ENCODE assay signal across 8 cellular contexts in genomic region chr2:105328281-105329196, GRCh38. TPM values are rescaled to one million over a fixed set of nuclear protein-coding genes. Genes with fewer than 3 reads are reported as not detected.
DNase-seq lines count a peak whose midpoint lies in the region; ATAC-seq and TF ChIP-seq lines count a peak whose summit lies in the region.

No MANE protein-coding gene starts in this region.

- no peaks in the 10 kb centered on the region for H3K27me3 Mint-ChIP-seq in stimulated activated naive B cell treated with anti-CD40 and anti-IgM and Interleukin-4, amounts not matched to agents 10 μg/mL and 1 μg/mL and 100 μg/mL, for 72 hours

- 22% methylated on average over 13 of the region's 16 CpGs for WGBS in right lobe of liver (ENCODE audit: insufficient coverage, low coverage, low lambda C conversion rate, missing lambda C conversion rate)

- no peaks in the 10 kb centered on the region for H3K27me3 ChIP-seq in GM06990 (replicated peaks; ENCODE audit: control insufficient read depth, insufficient read depth, low read length)
- no peaks in the 10 kb centered on the region for H3K27me3 ChIP-seq in right lobe of liver

- intact Hi-C loops in right lobe of liver (cut with DNase I): no loop called here

- H3K9me3 ChIP-seq in right lobe of liver: no peaks in the 10 kb centered on the region

- H3K9me3 Mint-ChIP-seq in stimulated activated naive B cell treated with anti-CD40 and anti-IgM and Interleukin-4, amounts not matched to agents 10 μg/mL and 1 μg/mL and 100 μg/mL, for 72 hours: no peaks in the 10 kb centered on the region

- ATAC-seq in right lobe of liver: peak; percentile 6 to 35 (median 18)
- peak; percentile 15 to 25 for ATAC-seq in stimulated activated naive B cell treated with anti-CD40 and anti-IgM and Interleukin-4, amounts not matched to agents 10 μg/mL and 1 μg/mL and 100 μg/mL, for 72 hours (replicated peaks)
- ATAC-seq in GM18505 (IDR thresholded peaks at IDR 0.05; ENCODE audit: unreplicated experiment): no peak

- H3K27ac Mint-ChIP-seq in stimulated activated naive B cell treated with anti-CD40 and anti-IgM and Interleukin-4, amounts not matched to agents 10 μg/mL and 1 μg/mL and 100 μg/mL, for 72 hours: peak overlapping the region; percentile 63

- H3K4me1 ChIP-seq in right lobe of liver: peaks cover 0 to 10% (median 4%) of the 10 kb centered on the region in 4 donors

- H3K36me3 Mint-ChIP-seq in stimulated activated naive B cell treated with anti-CD40 and anti-IgM and Interleukin-4, amounts not matched to agents 10 μg/mL and 1 μg/mL and 100 μg/mL, for 72 hours: peaks cover 4 to 19% of the 10 kb centered on the region in 2 donors

- DNase-seq in GM06990 (ENCODE audit: extremely low read depth, insufficient read length): peak; percentile 47
- DNase-seq in HT1080 (ENCODE audit: low read depth): peak; percentile 42
- DNase-seq in SW480 (ENCODE audit: low spot score): peak; percentile 46
- DNase-seq in coronary artery (ENCODE audit: low spot score): no peak
- DNase-seq in right lobe of liver: no peak
- DNase-seq in stimulated activated naive B cell treated with anti-CD40 and anti-IgM and Interleukin-4, amounts not matched to agents 10 μg/mL and 1 μg/mL and 100 μg/mL, for 72 hours: peak; percentile 11
- no peak for DNase-seq in stimulated activated naive CD4-positive, alpha-beta T cell treated with Interleukin-2 at 50 U/mL for 16 hours (lab: John Stamatoyannopoulos, UW)

- H3K27ac ChIP-seq in coronary artery: peak overlapping the region; percentile 77 to 94
- H3K27ac ChIP-seq in right lobe of liver: peak overlapping the region; percentile 41 to 67 (median 52)

- H3K36me3 ChIP-seq in GM06990 (ENCODE audit: control insufficient read depth, insufficient read depth, low read length): no peaks in the 10 kb centered on the region
- H3K36me3 ChIP-seq in right lobe of liver: no peaks in the 10 kb centered on the region

- peak; percentile 8 for TF ChIP-seq POLR2A in right lobe of liver (IDR thresholded peaks at IDR 0.05)
- no peak for TF ChIP-seq POLR2A in GM18505 (IDR thresholded peaks at IDR 0.05; ENCODE audit: borderline replicate concordance, extremely low read depth, insufficient read depth, insufficient read length)

- H3K4me3 ChIP-seq in GM06990 (replicated peaks; ENCODE audit: low read depth, low read length) (peak overlapping the region; percentile 88), coronary artery (peak overlapping the region; percentile 96), right lobe of liver (peak overlapping the region; percentile 44 to 74 (median 56))

- H3K4me3 Mint-ChIP-seq in stimulated activated naive B cell treated with anti-CD40 and anti-IgM and Interleukin-4, amounts not matched to agents 10 μg/mL and 1 μg/mL and 100 μg/mL, for 72 hours: peak overlapping the region; percentile 85 to 94

- TF ChIP-seq CTCF in GM06990 (IDR thresholded peaks at IDR 0.05; ENCODE audit: insufficient read depth, low read length, poor library complexity, severe bottlenecking) (no peak), coronary artery (IDR thresholded peaks at IDR 0.05) (no peak), right lobe of liver (IDR thresholded peaks at IDR 0.05) (no peak)

- peaks cover 35 to 58% of the 10 kb centered on the region in 2 donors for H3K4me1 Mint-ChIP-seq in stimulated activated naive B cell treated with anti-CD40 and anti-IgM and Interleukin-4, amounts not matched to agents 10 μg/mL and 1 μg/mL and 100 μg/mL, for 72 hours

RNA-seq across cellular contexts. Expression of gene TGFBRAP1, which starts 1.0 kb away (rescaled TPM):
- 31.1 and 37.7 TPM in 2 replicates for total RNA-seq in HT1080 (2014; rRNA removed; shearing (Covaris generic))
- polyA plus RNA-seq in HT1080 (2015; cell fraction: cytosol; rRNA removed): 19.2 and 21.0 TPM in 2 replicates
- 17.4 and 20.1 TPM in 2 replicates for polyA plus RNA-seq in HT1080 (2015; cell fraction: nucleus; rRNA removed)
- 10 to 100 TPM in 2 of 6 experiments, 1 to 10 TPM in 4; 5.7 to 11.2 (median 7.1) TPM for total RNA-seq in right lobe of liver

RNA-seq across cellular contexts. Expression of gene C2orf49, which starts 8.8 kb away (rescaled TPM):
- 9.1 and 14.5 TPM in 2 replicates for total RNA-seq in HT1080 (2014; rRNA removed; shearing (Covaris generic))
- polyA plus RNA-seq in HT1080 (2015; cell fraction: cytosol; rRNA removed): 12.9 and 18.2 TPM in 2 replicates
- polyA plus RNA-seq in HT1080 (2015; cell fraction: nucleus; rRNA removed): 11.4 and 19.7 TPM in 2 replicates
- total RNA-seq in right lobe of liver: 1 to 10 TPM; 3.9 to 7.4 (median 6.4) TPM

Comparison
In these comparisons a context has a peak if more than half of its experiments do, and no peak if none do; other contexts are left out.
1. DNase-seq: peak in GM06990 (single experiment), HT1080 (single experiment), SW480 (single experiment) and stimulated activated naive B cell treated with anti-CD40 and anti-IgM and Interleukin-4, amounts not matched to agents 10 μg/mL and 1 μg/mL and 100 μg/mL, for 72 hours (single experiment); none in coronary artery (single experiment), right lobe of liver (0 of 3) and stimulated activated naive CD4-positive, alpha-beta T cell treated with Interleukin-2 at 50 U/mL for 16 hours (single experiment).
2. Peak in every context shown above with its lines, with median percentiles within 50 percentile points of each other: H3K4me3 ChIP-seq.